Comparison of ENCODE assay signal across 25 cellular contexts in genomic region chr7:53325061-53325460, GRCh38.
"Had no signal": no experiment of that assay in that cellular context is flagged by ENCODE, and none has a peak within 500 bp of the region (broad histone marks: within the 10 kb centered on the region; RNA-seq: fewer than 3 reads in every experiment).

No MANE protein-coding gene starts in this region.

- H3K4me3 Mint-ChIP-seq: activated naive CD4-positive, alpha-beta T cell treated with anti-CD3 and anti-CD28 coated beads for 36 hours; activated naive CD8-positive, alpha-beta T cell treated with anti-CD3 and anti-CD28 coated beads, Interleukin-2, amount 10 ng/mL, durations not matched to agents 7 days and 5 days; activated T-cell treated with anti-CD3 and anti-CD28 coated beads, Interleukin-2, amount 50 U/mL, for 24 hours; activated T-helper 17 cell treated with anti-CD3 and anti-CD28 coated beads, Interleukin-2, amount 50 U/mL, for 72 hours; effector memory CD8-positive, alpha-beta T cell; memory B cell; naive B cell; stimulated activated naive B cell treated with anti-CD40 and anti-IgM and Interleukin-4, amounts not matched to agents 10 μg/mL and 1 μg/mL and 100 μg/mL, for 72 hours; T-cell had no signal

- H3K27me3 ChIP-seq: brain microvascular endothelial cell, dorsolateral prefrontal cortex, esophagus squamous epithelium, heart right ventricle, sigmoid colon, transverse colon, vagina had no signal

- H3K27ac Mint-ChIP-seq: activated naive CD4-positive, alpha-beta T cell treated with anti-CD3 and anti-CD28 coated beads for 36 hours; activated naive CD8-positive, alpha-beta T cell treated with anti-CD3 and anti-CD28 coated beads, Interleukin-2, amount 10 ng/mL, durations not matched to agents 7 days and 5 days; activated T-cell treated with anti-CD3 and anti-CD28 coated beads, Interleukin-2, amount 50 U/mL, for 24 hours; activated T-helper 17 cell treated with anti-CD3 and anti-CD28 coated beads, Interleukin-2, amount 50 U/mL, for 72 hours; effector memory CD8-positive, alpha-beta T cell; memory B cell; naive B cell; stimulated activated naive B cell treated with anti-CD40 and anti-IgM and Interleukin-4, amounts not matched to agents 10 μg/mL and 1 μg/mL and 100 μg/mL, for 72 hours; T-cell had no signal

- DNase-seq: activated CD4-positive, alpha-beta T cell treated with anti-CD3 and anti-CD28 coated beads for 1 hour; activated naive CD4-positive, alpha-beta T cell treated with anti-CD3 and anti-CD28 coated beads for 36 hours; activated naive CD8-positive, alpha-beta T cell treated with anti-CD3 and anti-CD28 coated beads, Interleukin-2, amount 10 ng/mL, durations not matched to agents 7 days and 5 days; activated T-cell treated with anti-CD3 and anti-CD28 coated beads, Interleukin-2, amount 50 U/mL, for 24 hours; brain microvascular endothelial cell; central memory CD4-positive, alpha-beta T cell; dorsolateral prefrontal cortex; effector memory CD8-positive, alpha-beta T cell; esophagus squamous epithelium; heart right ventricle; islet precursor cell; left cardiac atrium; naive B cell; occipital lobe; retina; sigmoid colon; stimulated activated CD4-positive, alpha-beta T cell treated with anti-CD3 and anti-CD28 coated beads, Interleukin-2, amount 100 ng/mL, for 48 hours; stimulated activated CD8-positive, alpha-beta memory T cell treated with anti-CD3 and anti-CD28 coated beads, Interleukin-4, amount 100 ng/mL, for 48 hours; stimulated activated naive B cell treated with anti-CD40 and anti-IgM and Interleukin-4, amounts not matched to agents 10 μg/mL and 1 μg/mL and 100 μg/mL, for 72 hours; T-cell; T-helper 9 cell; transverse colon had no signal

- H3K27ac ChIP-seq: brain microvascular endothelial cell, dorsolateral prefrontal cortex, esophagus squamous epithelium, heart right ventricle, sigmoid colon, transverse colon, vagina had no signal

- H3K27me3 Mint-ChIP-seq: activated naive CD8-positive, alpha-beta T cell treated with anti-CD3 and anti-CD28 coated beads, Interleukin-2, amount 10 ng/mL, durations not matched to agents 7 days and 5 days; activated T-cell treated with anti-CD3 and anti-CD28 coated beads, Interleukin-2, amount 50 U/mL, for 24 hours; activated T-helper 17 cell treated with anti-CD3 and anti-CD28 coated beads, Interleukin-2, amount 50 U/mL, for 72 hours; effector memory CD8-positive, alpha-beta T cell; memory B cell; naive B cell; stimulated activated naive B cell treated with anti-CD40 and anti-IgM and Interleukin-4, amounts not matched to agents 10 μg/mL and 1 μg/mL and 100 μg/mL, for 72 hours; T-cell had no signal

- H3K9me3 ChIP-seq: esophagus squamous epithelium, vagina had no signal

- ATAC-seq: activated T-helper 17 cell treated with anti-CD3 and anti-CD28 coated beads, Interleukin-2, amount 50 U/mL, for 72 hours; effector memory CD8-positive, alpha-beta T cell; heart right ventricle; left cardiac atrium; stimulated activated naive B cell treated with anti-CD40 and anti-IgM and Interleukin-4, amounts not matched to agents 10 μg/mL and 1 μg/mL and 100 μg/mL, for 72 hours; T-cell had no signal

- H3K4me3 ChIP-seq: dorsolateral prefrontal cortex, esophagus squamous epithelium, heart right ventricle, sigmoid colon, transverse colon, vagina had no signal

- H3K4me1 ChIP-seq: esophagus squamous epithelium, heart right ventricle, sigmoid colon, transverse colon, vagina had no signal

- H3K36me3 ChIP-seq: brain microvascular endothelial cell, esophagus squamous epithelium, heart right ventricle, sigmoid colon, transverse colon, vagina had no signal

- H3K4me1 Mint-ChIP-seq: activated naive CD8-positive, alpha-beta T cell treated with anti-CD3 and anti-CD28 coated beads, Interleukin-2, amount 10 ng/mL, durations not matched to agents 7 days and 5 days; activated T-helper 17 cell treated with anti-CD3 and anti-CD28 coated beads, Interleukin-2, amount 50 U/mL, for 72 hours; memory B cell; naive B cell; stimulated activated naive B cell treated with anti-CD40 and anti-IgM and Interleukin-4, amounts not matched to agents 10 μg/mL and 1 μg/mL and 100 μg/mL, for 72 hours; T-cell had no signal

- H3K36me3 Mint-ChIP-seq: activated naive CD8-positive, alpha-beta T cell treated with anti-CD3 and anti-CD28 coated beads, Interleukin-2, amount 10 ng/mL, durations not matched to agents 7 days and 5 days; memory B cell; naive B cell; stimulated activated naive B cell treated with anti-CD40 and anti-IgM and Interleukin-4, amounts not matched to agents 10 μg/mL and 1 μg/mL and 100 μg/mL, for 72 hours; T-cell had no signal
